ENCODE assay signal across 22 cellular contexts in the genomic region with DNA sequence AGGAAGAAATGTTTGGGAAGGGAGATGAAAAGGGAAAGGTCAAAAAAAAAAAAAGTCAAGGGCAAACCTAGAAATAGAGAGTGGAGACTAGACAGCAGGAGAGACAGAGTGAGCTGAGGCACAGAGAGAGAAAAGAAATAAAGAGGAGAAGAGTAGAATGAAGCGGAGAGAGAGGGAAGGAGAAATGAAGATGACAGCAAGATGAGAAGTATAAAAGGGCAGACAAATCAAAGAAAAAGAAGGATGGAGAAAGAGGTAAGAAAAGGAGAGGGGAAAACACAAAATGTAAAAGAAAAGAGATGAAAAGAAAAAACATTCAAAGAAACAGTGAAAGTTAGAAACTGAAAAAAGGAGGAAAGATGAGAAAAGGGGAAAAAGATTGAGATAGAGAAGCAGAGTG.
"Had no signal": no experiment of that assay in that cellular context is flagged by ENCODE, and none has a peak within 500 bp of the region (broad histone marks: within the 10 kb centered on the region; RNA-seq: fewer than 3 reads in every experiment).

No MANE protein-coding gene starts in this region.

- H3K4me3 ChIP-seq: breast epithelium, colonic mucosa, heart left ventricle, stomach, suprapubic skin, tibial nerve had no signal

- H3K4me1 Mint-ChIP-seq: mesothelial cell of epicardium had no signal

- H3K27me3 Mint-ChIP-seq: activated CD4-positive, alpha-beta T cell treated with anti-CD3 and anti-CD28 coated beads, Interleukin-2, amount 10 ng/mL, durations not matched to agents 24 days and 14 days had no signal

- H3K36me3 ChIP-seq: colonic mucosa had no signal

- H3K27me3 ChIP-seq: breast epithelium, colonic mucosa, heart left ventricle, stomach, suprapubic skin, tibial nerve had no signal

- H3K4me3 Mint-ChIP-seq: activated CD4-positive, alpha-beta T cell treated with anti-CD3 and anti-CD28 coated beads, Interleukin-2, amount 10 ng/mL, durations not matched to agents 24 days and 14 days; activated T-cell treated with anti-CD3 and anti-CD28 coated beads, Interleukin-2, amount 50 U/mL, for 4 hours; mesothelial cell of epicardium; stimulated activated memory B cell treated with anti-CD40 and anti-IgM and Interleukin-4, amounts not matched to agents 10 μg/mL and 1 μg/mL and 100 μg/mL, for 72 hours had no signal

- H3K9me3 ChIP-seq: colonic mucosa, stomach had no signal

- H3K27ac Mint-ChIP-seq: activated CD4-positive, alpha-beta T cell treated with anti-CD3 and anti-CD28 coated beads, Interleukin-2, amount 10 ng/mL, durations not matched to agents 24 days and 14 days; activated naive CD4-positive, alpha-beta T cell treated with anti-CD3 and anti-CD28 coated beads, Interleukin-2, amount 50 U/mL, for 72 hours; mesothelial cell of epicardium; stimulated activated memory B cell treated with anti-CD40 and anti-IgM and Interleukin-4, amounts not matched to agents 10 μg/mL and 1 μg/mL and 100 μg/mL, for 72 hours had no signal

- DNase-seq: activated CD4-positive, alpha-beta T cell treated with anti-CD3 and anti-CD28 coated beads, Interleukin-2, amount 10 ng/mL, durations not matched to agents 24 days and 14 days; activated CD4-positive, CD25-positive, alpha-beta regulatory T cell; activated CD8-positive, alpha-beta memory T cell treated with anti-CD3 and anti-CD28 coated beads, Interleukin-2, amount 50 U/mL, for 48 hours; activated gamma-delta T cell; activated T-cell treated with anti-CD3 and anti-CD28 coated beads, Interleukin-2, amount 50 U/mL, for 4 hours; amniotic stem cell; colonic mucosa; heart left ventricle; left ventricle myocardium superior; mammary epithelial cell; nucleus accumbens; small intestine; stimulated activated CD4-positive, alpha-beta T cell treated with anti-CD3 and anti-CD28 coated beads, Interleukin-2, amount 100 ng/mL, for 24 hours; stomach had no signal

- H3K27ac ChIP-seq: breast epithelium, colonic mucosa, epithelial cell of prostate, heart left ventricle, stomach, suprapubic skin, tibial nerve had no signal

- ATAC-seq: activated naive CD4-positive, alpha-beta T cell treated with anti-CD3 and anti-CD28 coated beads, Interleukin-2, amount 50 U/mL, for 72 hours; activated T-cell treated with anti-CD3 and anti-CD28 coated beads, Interleukin-2, amount 50 U/mL, for 4 hours; heart left ventricle; left ventricle myocardium superior; sciatic nerve; stimulated activated memory B cell treated with anti-CD40 and anti-IgM and Interleukin-4, amounts not matched to agents 10 μg/mL and 1 μg/mL and 100 μg/mL, for 72 hours had no signal

- H3K4me1 ChIP-seq: breast epithelium, colonic mucosa, heart left ventricle, suprapubic skin, tibial nerve had no signal
